8 cellular contexts compared by ENCODE assay signal in the genomic region with DNA sequence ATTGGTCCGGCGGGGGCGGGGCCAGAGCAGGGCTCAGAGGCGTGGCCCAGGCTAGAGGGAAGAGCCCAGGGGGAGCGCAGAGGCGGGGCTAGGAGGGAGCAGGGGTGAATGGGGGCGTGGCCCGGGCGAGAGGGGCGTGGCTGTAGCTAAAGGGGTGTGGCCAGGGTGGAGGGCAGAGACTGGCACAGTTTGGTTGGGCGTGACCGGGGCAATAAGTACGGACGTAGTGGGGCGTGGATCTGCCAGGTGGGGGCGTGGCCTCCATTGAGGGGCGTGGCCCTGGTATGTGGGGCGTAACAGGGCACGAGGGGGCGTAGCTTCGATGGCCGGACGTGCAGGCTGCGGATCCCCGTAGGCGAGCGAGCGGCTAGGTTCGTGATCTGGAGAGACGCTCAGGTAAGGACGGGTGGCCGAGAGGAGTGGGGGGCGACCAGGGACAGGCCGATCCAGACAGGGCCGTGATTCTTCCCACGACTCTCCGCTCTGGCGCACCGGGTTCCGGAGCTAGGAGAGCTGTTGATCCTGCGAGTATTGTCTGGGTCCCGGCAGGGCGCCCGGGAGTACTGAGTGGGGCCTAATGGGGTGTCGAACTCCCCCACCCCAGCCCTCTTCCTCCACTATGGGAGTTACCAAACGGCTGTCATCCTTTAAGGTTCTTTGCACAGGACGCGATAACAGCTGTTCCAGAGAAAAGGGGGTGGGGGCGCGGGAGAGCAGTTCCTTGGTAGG. TPM values are rescaled to one million over a fixed set of nuclear protein-coding genes. Genes with fewer than 3 reads are reported as not detected.
DNase-seq lines count a peak whose midpoint lies in the region; FAIRE-seq and TF ChIP-seq lines count a peak whose summit lies in the region.

A gene with protein sequence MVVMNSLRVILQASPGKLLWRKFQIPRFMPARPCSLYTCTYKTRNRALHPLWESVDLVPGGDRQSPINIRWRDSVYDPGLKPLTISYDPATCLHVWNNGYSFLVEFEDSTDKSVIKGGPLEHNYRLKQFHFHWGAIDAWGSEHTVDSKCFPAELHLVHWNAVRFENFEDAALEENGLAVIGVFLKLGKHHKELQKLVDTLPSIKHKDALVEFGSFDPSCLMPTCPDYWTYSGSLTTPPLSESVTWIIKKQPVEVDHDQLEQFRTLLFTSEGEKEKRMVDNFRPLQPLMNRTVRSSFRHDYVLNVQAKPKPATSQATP (plus strand): TSS at position 314 of the 729 bp plus-strand sequence. CDS start 11,754 bp downstream, outside the sequence.

- H3K4me3 ChIP-seq in NB4 (ENCODE audit: low read depth, low read length) (no peak within 1 kb of the TSS), WI38 (ENCODE audit: low read depth, low read length) (peak within 1 kb of the TSS; percentile 46), bronchial epithelial cell (ENCODE audit: low read depth, low read length) (peak within 1 kb of the TSS; percentile 58)

- DNase-seq in GM03348 (ENCODE audit: low spot score) (peak; percentile 93), HEK293T (ENCODE audit: extremely low spot score) (peak; percentile 99), NB4 (ENCODE audit: low read depth) (peak; percentile 1), bronchial epithelial cell (ENCODE audit: low read depth) (peak; percentile 84), iPS-NIHi7 (ENCODE audit: extremely low spot score) (peak; percentile 99), SKM-1 treated with dmso at 0.1 percent for 144 hours (lab: John Stamatoyannopoulos, UW; ENCODE audit: unreplicated experiment) (no peak)
- DNase-seq in stimulated activated CD4-positive, alpha-beta T cell treated with anti-CD3 and anti-CD28 coated beads, Interleukin-12 subunit alpha, Interleukin-12 subunit beta, amount 100 ng/mL, for 24 hours (ENCODE audit: low read depth in 2 of 2) = peak; percentile 85 to 92

- H3K27me3 ChIP-seq in bronchial epithelial cell (ENCODE audit: control insufficient read depth, insufficient read depth, low read length) = no peaks in the 10 kb centered on the region

- POLR2A ChIA-PET in HEK293T (lab: Yijun Ruan, JAX) = no interaction called here

- no peak for TF ChIP-seq CTCF in NB4 (IDR thresholded peaks at IDR 0.05; ENCODE audit: low read depth, low read length)
- TF ChIP-seq CTCF in WI38 (IDR thresholded peaks at IDR 0.05; ENCODE audit: low read depth, low read length) = no peak
- no peak for TF ChIP-seq CTCF in bronchial epithelial cell (IDR thresholded peaks at IDR 0.05; ENCODE audit: insufficient read depth, low read length, severe bottlenecking)

- FAIRE-seq in bronchial epithelial cell (lab: Jason Lieb, UNC) = peak; percentile 84

- H3K36me3 ChIP-seq in bronchial epithelial cell (ENCODE audit: control insufficient read depth, insufficient read depth, low read length) = no peaks in the 10 kb centered on the region

- CTCF ChIA-PET in HEK293T (lab: Yijun Ruan, JAX) = interaction anchor here (0.6 to 1.0 kb wide), 4 partner anchors 12 to 1858 kb away, joined by 3 to 6 read pairs (median 3); no protein-coding TSS in a partner anchor

- no peak for TF ChIP-seq POLR2A in NB4 (IDR thresholded peaks at IDR 0.05; ENCODE audit: extremely low read depth, insufficient read length)

TF ChIP-seq in HEK293T, 16 proteins besides CTCF, POLR2A, EP300 and RAD21:
- peak; percentile 90 for TF ChIP-seq SP1 (IDR thresholded peaks at IDR 0.05)
- no peak for TF ChIP-seq FOXA1 (IDR thresholded peaks at IDR 0.05)
- TF ChIP-seq, protein P1, sequence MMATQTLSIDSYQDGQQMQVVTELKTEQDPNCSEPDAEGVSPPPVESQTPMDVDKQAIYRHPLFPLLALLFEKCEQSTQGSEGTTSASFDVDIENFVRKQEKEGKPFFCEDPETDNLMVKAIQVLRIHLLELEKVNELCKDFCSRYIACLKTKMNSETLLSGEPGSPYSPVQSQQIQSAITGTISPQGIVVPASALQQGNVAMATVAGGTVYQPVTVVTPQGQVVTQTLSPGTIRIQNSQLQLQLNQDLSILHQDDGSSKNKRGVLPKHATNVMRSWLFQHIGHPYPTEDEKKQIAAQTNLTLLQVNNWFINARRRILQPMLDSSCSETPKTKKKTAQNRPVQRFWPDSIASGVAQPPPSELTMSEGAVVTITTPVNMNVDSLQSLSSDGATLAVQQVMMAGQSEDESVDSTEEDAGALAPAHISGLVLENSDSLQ (IDR thresholded peaks at IDR 0.05) = peak; percentile 53
- peak; percentile 87; the same call in 1 of the 2 replicates for TF ChIP-seq HDGF (IDR thresholded peaks at IDR 0.05; ENCODE audit: borderline replicate concordance)
- TF ChIP-seq FOXK2 (IDR thresholded peaks at IDR 0.05) = no peak

RNA-seq across cellular contexts. Expression of the gene that starts here (rescaled TPM):
- 6.1 and 7.6 TPM in 2 replicates for total RNA-seq in bronchial epithelial cell
